In genomic region chr1:110961902-110962301, GRCh38 we compare ENCODE assay signal across 13 cellular contexts. TPM values are rescaled to one million over a fixed set of nuclear protein-coding genes. Genes with fewer than 3 reads are reported as not detected.
DNase-seq lines count a peak whose midpoint lies in the region; ATAC-seq and TF ChIP-seq lines count a peak whose summit lies in the region.
"Had no signal": no experiment of that assay in that cellular context is flagged by ENCODE, and none has a peak within 500 bp of the region (broad histone marks: within the 10 kb centered on the region; RNA-seq: fewer than 3 reads in every experiment).

No MANE protein-coding gene starts in this region.

- H3K27me3 ChIP-seq in cardiac muscle cell: peaks cover 4% of the 10 kb centered on the region
- H3K27me3 ChIP-seq in PC-3 (ENCODE audit: low read length): no peaks in the 10 kb centered on the region
- peaks cover under 1 to 5% of the 10 kb centered on the region in 2 donors for H3K27me3 ChIP-seq in left lung

- no peaks in the 10 kb centered on the region for H3F3A ChIP-seq in PC-3 (ENCODE audit: low read length, unreplicated experiment)

- no peak overlapping the region for H2AFZ ChIP-seq in PC-3 (ENCODE audit: low read length)

- no peak for TF ChIP-seq CTCF in cardiac muscle cell (IDR thresholded peaks at IDR 0.05; ENCODE audit: low read depth, low read length)
- no peak for TF ChIP-seq CTCF in PC-3 (conservative IDR thresholded peaks at IDR 0.05; ENCODE audit: low read depth, low read length)
- TF ChIP-seq CTCF in fibroblast of villous mesenchyme (IDR thresholded peaks at IDR 0.05; ENCODE audit: insufficient read depth, low read depth, low read length): no peak
- TF ChIP-seq CTCF in left lung (IDR thresholded peaks at IDR 0.05): no peak

- peak overlapping the region; percentile 98 for H3K4me2 ChIP-seq in PC-3 (ENCODE audit: low read length)

- H3K9me3 Mint-ChIP-seq in stimulated activated naive CD8-positive, alpha-beta T cell treated with anti-CD3 and anti-CD28 coated beads, Interleukin-15, amount 100 ng/mL, for 72 hours: peaks cover 22 to 30% of the 10 kb centered on the region in 2 donors

- H4K20me1 ChIP-seq in PC-3 (ENCODE audit: low read length): peaks cover 15% of the 10 kb centered on the region; the same call in 1 of the 2 replicates

- no peak overlapping the region for H3K27ac ChIP-seq in cardiac muscle cell
- H3K27ac ChIP-seq in PC-3 (ENCODE audit: low read length): no peak overlapping the region
- H3K27ac ChIP-seq in left lung: no peak overlapping the region
- H3K27ac ChIP-seq: RWPE1 had no signal

- peaks cover 41% of the 10 kb centered on the region for H3K4me1 Mint-ChIP-seq in stimulated activated naive CD8-positive, alpha-beta T cell treated with anti-CD3 and anti-CD28 coated beads, Interleukin-15, amount 100 ng/mL, for 72 hours

- BruUV-seq in PC-3 (replicated peaks; lab: Mats Ljungman, UMichigan): no TSS peak

- ATAC-seq in Right ventricle myocardium inferior (no peak), PC-3 (no peak), left lung (no peak), HG02981 (IDR thresholded peaks at IDR 0.05; ENCODE audit: unreplicated experiment) (no peak)
- ATAC-seq in stimulated activated naive CD8-positive, alpha-beta T cell treated with anti-CD3 and anti-CD28 coated beads, Interleukin-15, amount 100 ng/mL, for 72 hours: no peak

- H3K27me3 Mint-ChIP-seq in stimulated activated naive CD8-positive, alpha-beta T cell treated with anti-CD3 and anti-CD28 coated beads, Interleukin-15, amount 100 ng/mL, for 72 hours: no peaks in the 10 kb centered on the region

- 0 out of 2 replicates have a peak overlapping the region, but pooled peaks have one; percentile 7 for H3K9ac ChIP-seq in PC-3 (ENCODE audit: low read length)

- H3K4me1 ChIP-seq in cardiac muscle cell (ENCODE audit: low read depth) (peaks cover 6% of the 10 kb centered on the region), PC-3 (ENCODE audit: insufficient read depth, low read length) (peaks cover 28% of the 10 kb centered on the region), left lung (peaks cover 0 to 10% of the 10 kb centered on the region in 2 donors)

- DNase-seq in cardiac muscle cell (ENCODE audit: low read depth in 1 of 2, low spot score in 1 of 2) (no peak), Right ventricle myocardium inferior (ENCODE audit: missing footprints) (no peak), PC-3 (no peak), fibroblast of villous mesenchyme (ENCODE audit: low read depth) (no peak), left lung (no peak)
- DNase-seq in stimulated activated naive CD8-positive, alpha-beta T cell treated with anti-CD3 and anti-CD28 coated beads, Interleukin-15, amount 100 ng/mL, for 72 hours: no peak
- DNase-seq in activated effector memory CD4-positive, alpha-beta T cell treated with anti-CD3 and anti-CD28 coated beads, Interleukin-2, amount 50 U/mL, for 16 hours: no peak
- DNase-seq: amniotic stem cell; H7; stimulated activated CD4-positive, alpha-beta T cell treated with anti-CD3 and anti-CD28 coated beads, Interleukin-4, amount 100 ng/mL, for 24 hours; stimulated activated naive CD4-positive, alpha-beta T cell had no signal

- H3K36me3 ChIP-seq in cardiac muscle cell (no peaks in the 10 kb centered on the region), PC-3 (ENCODE audit: low read depth, low read length) (peaks cover 21% of the 10 kb centered on the region; the same call in 1 of the 2 replicates), left lung (no peaks in the 10 kb centered on the region)

- H3K9me2 ChIP-seq in PC-3 (replicated peaks; ENCODE audit: low read length): no peaks in the 10 kb centered on the region

- H3K4me3 Mint-ChIP-seq in stimulated activated naive CD8-positive, alpha-beta T cell treated with anti-CD3 and anti-CD28 coated beads, Interleukin-15, amount 100 ng/mL, for 72 hours: peak overlapping the region; percentile 39 to 96

- peak overlapping the region in 1 of 2 donors; percentile 21 for H3K27ac Mint-ChIP-seq in stimulated activated naive CD8-positive, alpha-beta T cell treated with anti-CD3 and anti-CD28 coated beads, Interleukin-15, amount 100 ng/mL, for 72 hours

- POLR2A ChIA-PET in PC-3 (lab: Charles Lee; ENCODE audit: unreplicated experiment): no interaction called here

- H3K9me3 ChIP-seq in cardiac muscle cell (ENCODE audit: low read depth) (no peaks in the 10 kb centered on the region), PC-3 (ENCODE audit: low read length) (0 out of 2 replicates have a peak, but pooled peaks cover 7% of the 10 kb centered on the region), left lung (peaks cover 0 to 66% of the 10 kb centered on the region in 2 donors)

- peaks cover 65% of the 10 kb centered on the region for H3K79me2 ChIP-seq in PC-3 (ENCODE audit: low read length)

- intact Hi-C loops in Right ventricle myocardium inferior (cut with DNase I): loop anchor here (10.0 kb wide), 1 partner anchor 793 kb away; the partner anchor contains the start of gene DDX20
- intact Hi-C loops in PC-3 (cut with micrococcal nuclease): no loop called here
- intact Hi-C loops in left lung (cut with DNase I): no loop called here

- CTCF ChIA-PET in PC-3 (lab: Charles Lee): no interaction called here

- H3K4me3 ChIP-seq in cardiac muscle cell: peak overlapping the region; percentile 43
- H3K4me3 ChIP-seq in PC-3 (ENCODE audit: low read length): peak overlapping the region; percentile 93
- peak overlapping the region; percentile 97 for H3K4me3 ChIP-seq in fibroblast of villous mesenchyme (ENCODE audit: low read depth, low read length)
- H3K4me3 ChIP-seq in left lung: no peak overlapping the region

RNA-seq across cellular contexts. Expression of gene LRIF1, which starts 1.8 kb away (rescaled TPM):
- 6.9 and 7.5 TPM in 2 replicates for total RNA-seq in cardiac muscle cell
- 11.6 and 13.8 TPM in 2 replicates for polyA plus RNA-seq in cardiac muscle cell
- 17.4 TPM for total RNA-seq in Right ventricle myocardium inferior
- total RNA-seq in PC-3 (2014; rRNA removed): 12.6 and 18.1 TPM in 2 replicates
- total RNA-seq in fibroblast of villous mesenchyme: 12.9 and 19.4 TPM in 2 replicates
- 1 to 10 TPM; 6.3 to 8.8 TPM for total RNA-seq in left lung

Comparison
In these comparisons a context has a peak if more than half of its experiments do, and no peak if none do; other contexts are left out.
1. H3K4me3 ChIP-seq: peak in cardiac muscle cell (single experiment), PC-3 (single experiment) and fibroblast of villous mesenchyme (single experiment); none in left lung (0 of 2).